In the genomic region with DNA sequence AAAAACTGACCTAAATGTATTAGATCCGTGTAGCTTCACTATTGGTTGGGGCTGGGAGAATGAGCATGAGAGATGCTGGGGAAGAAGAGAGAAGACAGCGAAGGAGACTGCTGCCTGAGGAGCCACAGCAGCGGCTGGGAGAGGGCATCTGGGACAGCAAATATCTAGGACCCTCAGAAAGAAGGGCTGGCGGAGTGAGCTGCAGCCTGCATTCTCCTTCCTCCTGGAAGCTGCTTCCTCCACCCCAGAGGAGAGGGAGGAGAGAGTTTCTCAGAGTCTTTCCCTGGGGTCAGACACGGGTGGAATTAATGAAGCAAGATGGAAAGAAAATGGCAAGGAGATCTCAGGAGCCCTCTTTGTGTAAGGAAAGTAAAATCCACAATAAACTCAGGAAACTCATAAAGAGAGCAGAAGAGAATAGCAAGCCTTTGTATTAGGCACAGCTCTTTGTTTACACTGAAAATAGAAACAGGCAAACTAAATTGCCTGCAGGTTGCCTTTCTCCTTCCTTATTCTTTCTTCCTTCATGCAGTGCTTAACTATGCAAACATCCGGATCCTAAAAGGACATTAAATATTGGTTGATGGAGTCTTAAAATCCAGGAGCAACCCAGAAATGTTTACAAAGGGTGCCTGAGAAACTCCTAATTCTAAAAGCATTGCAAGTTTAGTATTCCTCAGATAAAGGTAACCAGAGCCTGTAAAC, we compare ENCODE assay signal across 1 cellular context.
TF ChIP-seq lines count a peak whose summit lies in the region.

No MANE protein-coding gene starts in this region.

TF ChIP-seq in WTC11, 78 proteins besides CTCF, POLR2A, EP300 and RAD21 (continued from another document):
- TF ChIP-seq, protein P1, sequence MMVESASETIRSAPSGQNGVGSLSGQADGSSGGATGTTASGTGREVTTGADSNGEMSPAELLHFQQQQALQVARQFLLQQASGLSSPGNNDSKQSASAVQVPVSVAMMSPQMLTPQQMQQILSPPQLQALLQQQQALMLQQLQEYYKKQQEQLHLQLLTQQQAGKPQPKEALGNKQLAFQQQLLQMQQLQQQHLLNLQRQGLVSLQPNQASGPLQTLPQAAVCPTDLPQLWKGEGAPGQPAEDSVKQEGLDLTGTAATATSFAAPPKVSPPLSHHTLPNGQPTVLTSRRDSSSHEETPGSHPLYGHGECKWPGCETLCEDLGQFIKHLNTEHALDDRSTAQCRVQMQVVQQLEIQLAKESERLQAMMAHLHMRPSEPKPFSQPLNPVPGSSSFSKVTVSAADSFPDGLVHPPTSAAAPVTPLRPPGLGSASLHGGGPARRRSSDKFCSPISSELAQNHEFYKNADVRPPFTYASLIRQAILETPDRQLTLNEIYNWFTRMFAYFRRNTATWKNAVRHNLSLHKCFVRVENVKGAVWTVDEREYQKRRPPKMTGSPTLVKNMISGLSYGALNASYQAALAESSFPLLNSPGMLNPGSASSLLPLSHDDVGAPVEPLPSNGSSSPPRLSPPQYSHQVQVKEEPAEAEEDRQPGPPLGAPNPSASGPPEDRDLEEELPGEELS (CRISPR knock-in tag; IDR thresholded peaks at IDR 0.05): no peak
- TF ChIP-seq, protein P2, sequence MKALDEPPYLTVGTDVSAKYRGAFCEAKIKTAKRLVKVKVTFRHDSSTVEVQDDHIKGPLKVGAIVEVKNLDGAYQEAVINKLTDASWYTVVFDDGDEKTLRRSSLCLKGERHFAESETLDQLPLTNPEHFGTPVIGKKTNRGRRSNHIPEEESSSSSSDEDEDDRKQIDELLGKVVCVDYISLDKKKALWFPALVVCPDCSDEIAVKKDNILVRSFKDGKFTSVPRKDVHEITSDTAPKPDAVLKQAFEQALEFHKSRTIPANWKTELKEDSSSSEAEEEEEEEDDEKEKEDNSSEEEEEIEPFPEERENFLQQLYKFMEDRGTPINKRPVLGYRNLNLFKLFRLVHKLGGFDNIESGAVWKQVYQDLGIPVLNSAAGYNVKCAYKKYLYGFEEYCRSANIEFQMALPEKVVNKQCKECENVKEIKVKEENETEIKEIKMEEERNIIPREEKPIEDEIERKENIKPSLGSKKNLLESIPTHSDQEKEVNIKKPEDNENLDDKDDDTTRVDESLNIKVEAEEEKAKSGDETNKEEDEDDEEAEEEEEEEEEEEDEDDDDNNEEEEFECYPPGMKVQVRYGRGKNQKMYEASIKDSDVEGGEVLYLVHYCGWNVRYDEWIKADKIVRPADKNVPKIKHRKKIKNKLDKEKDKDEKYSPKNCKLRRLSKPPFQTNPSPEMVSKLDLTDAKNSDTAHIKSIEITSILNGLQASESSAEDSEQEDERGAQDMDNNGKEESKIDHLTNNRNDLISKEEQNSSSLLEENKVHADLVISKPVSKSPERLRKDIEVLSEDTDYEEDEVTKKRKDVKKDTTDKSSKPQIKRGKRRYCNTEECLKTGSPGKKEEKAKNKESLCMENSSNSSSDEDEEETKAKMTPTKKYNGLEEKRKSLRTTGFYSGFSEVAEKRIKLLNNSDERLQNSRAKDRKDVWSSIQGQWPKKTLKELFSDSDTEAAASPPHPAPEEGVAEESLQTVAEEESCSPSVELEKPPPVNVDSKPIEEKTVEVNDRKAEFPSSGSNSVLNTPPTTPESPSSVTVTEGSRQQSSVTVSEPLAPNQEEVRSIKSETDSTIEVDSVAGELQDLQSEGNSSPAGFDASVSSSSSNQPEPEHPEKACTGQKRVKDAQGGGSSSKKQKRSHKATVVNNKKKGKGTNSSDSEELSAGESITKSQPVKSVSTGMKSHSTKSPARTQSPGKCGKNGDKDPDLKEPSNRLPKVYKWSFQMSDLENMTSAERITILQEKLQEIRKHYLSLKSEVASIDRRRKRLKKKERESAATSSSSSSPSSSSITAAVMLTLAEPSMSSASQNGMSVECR (CRISPR knock-in tag; IDR thresholded peaks at IDR 0.05; ENCODE audit: borderline replicate concordance): no peak
- TF ChIP-seq, protein P3, sequence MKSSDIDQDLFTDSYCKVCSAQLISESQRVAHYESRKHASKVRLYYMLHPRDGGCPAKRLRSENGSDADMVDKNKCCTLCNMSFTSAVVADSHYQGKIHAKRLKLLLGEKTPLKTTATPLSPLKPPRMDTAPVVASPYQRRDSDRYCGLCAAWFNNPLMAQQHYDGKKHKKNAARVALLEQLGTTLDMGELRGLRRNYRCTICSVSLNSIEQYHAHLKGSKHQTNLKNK (CRISPR knock-in tag; IDR thresholded peaks at IDR 0.05): no peak
- TF ChIP-seq GABPB1 (CRISPR knock-in tag; IDR thresholded peaks at IDR 0.05) (no peak), JAZF1 (CRISPR knock-in tag; IDR thresholded peaks at IDR 0.05) (no peak)
- TF ChIP-seq, protein P4, sequence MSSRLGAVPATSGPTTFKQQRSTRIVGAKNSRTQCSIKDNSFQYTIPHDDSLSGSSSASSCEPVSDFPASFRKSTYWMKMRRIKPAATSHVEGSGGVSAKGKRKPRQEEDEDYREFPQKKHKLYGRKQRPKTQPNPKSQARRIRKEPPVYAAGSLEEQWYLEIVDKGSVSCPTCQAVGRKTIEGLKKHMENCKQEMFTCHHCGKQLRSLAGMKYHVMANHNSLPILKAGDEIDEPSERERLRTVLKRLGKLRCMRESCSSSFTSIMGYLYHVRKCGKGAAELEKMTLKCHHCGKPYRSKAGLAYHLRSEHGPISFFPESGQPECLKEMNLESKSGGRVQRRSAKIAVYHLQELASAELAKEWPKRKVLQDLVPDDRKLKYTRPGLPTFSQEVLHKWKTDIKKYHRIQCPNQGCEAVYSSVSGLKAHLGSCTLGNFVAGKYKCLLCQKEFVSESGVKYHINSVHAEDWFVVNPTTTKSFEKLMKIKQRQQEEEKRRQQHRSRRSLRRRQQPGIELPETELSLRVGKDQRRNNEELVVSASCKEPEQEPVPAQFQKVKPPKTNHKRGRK (CRISPR knock-in tag; IDR thresholded peaks at IDR 0.05; ENCODE audit: borderline replicate concordance): no peak
